ENCODE assay signal across 9 cellular contexts in the genomic region with DNA sequence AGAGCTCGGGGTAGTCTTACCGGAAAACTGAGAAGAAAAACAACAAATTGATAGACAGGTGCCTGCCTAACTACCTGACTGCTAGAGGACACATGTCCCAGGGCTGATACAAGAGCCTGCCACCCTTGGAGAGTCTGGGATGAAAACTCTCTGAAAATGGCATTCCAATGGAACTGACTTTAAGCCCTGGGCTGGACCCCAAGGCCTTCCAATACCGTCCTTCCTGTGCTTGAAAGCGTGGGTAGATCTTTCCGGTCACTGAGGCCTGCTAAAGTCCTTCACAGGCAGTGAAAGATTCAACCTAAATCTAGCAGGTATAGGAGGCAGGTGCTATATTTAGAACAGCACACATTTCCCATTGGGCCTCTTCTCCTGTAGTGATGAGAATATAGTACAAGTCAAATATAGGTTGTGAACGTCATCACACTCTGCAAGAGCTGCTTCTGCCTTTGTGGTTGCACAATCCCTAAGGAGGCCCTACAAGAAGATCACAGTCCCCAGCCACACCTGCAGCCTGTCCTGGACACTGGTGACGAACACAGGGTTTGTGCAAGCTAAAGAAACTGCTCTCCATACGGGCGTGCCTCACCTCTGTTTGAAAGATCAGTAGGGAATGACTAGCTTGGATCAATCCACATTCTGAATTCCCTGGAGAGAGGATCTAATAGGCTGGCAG. TPM values are rescaled to one million over a fixed set of nuclear protein-coding genes. Genes with fewer than 3 reads are reported as not detected.
DNase-seq lines count a peak whose midpoint lies in the region; ATAC-seq and TF ChIP-seq lines count a peak whose summit lies in the region.
"Had no signal": no experiment of that assay in that cellular context is flagged by ENCODE, and none has a peak within 500 bp of the region (broad histone marks: within the 10 kb centered on the region; RNA-seq: fewer than 3 reads in every experiment).

No MANE protein-coding gene starts in this region.

- H3K27me3 Mint-ChIP-seq in CD4-positive, CD25-positive, alpha-beta regulatory T cell, result no peaks in the 10 kb centered on the region

- no peaks in the 10 kb centered on the region for H3K27me3 ChIP-seq in CD4-positive, CD25-positive, alpha-beta regulatory T cell (ENCODE audit: control insufficient read depth, insufficient read depth, low read length)
- no peaks in the 10 kb centered on the region for H3K27me3 ChIP-seq in body of pancreas
- H3K27me3 ChIP-seq in mucosa of stomach (ENCODE audit: control insufficient read depth, insufficient read depth, low read length), result no peaks in the 10 kb centered on the region

- H3K4me3 Mint-ChIP-seq in CD4-positive, CD25-positive, alpha-beta regulatory T cell, result peak overlapping the region; percentile 87 to 91 (median 88)

- 77 to 86% methylated on average over 6 to 9 of the region's 9 CpGs for WGBS in body of pancreas, 2 donors

- peaks cover 20% of the 10 kb centered on the region for H3K4me1 ChIP-seq in CD4-positive, CD25-positive, alpha-beta regulatory T cell (ENCODE audit: control insufficient read depth, insufficient read depth, low read length, poor library complexity, severe bottlenecking)
- H3K4me1 ChIP-seq in body of pancreas (peaks cover 38% of the 10 kb centered on the region), mucosa of stomach (ENCODE audit: control insufficient read depth, insufficient read depth, low read length) (peaks cover 19% of the 10 kb centered on the region)

- H3K36me3 Mint-ChIP-seq in CD4-positive, CD25-positive, alpha-beta regulatory T cell, result no peaks in the 10 kb centered on the region

- no peak for ATAC-seq in CD4-positive, CD25-positive, alpha-beta regulatory T cell (ENCODE audit: low read depth in 2 of 2)
- ATAC-seq in body of pancreas, result no peak

- no peak for DNase-seq in CD4-positive, CD25-positive, alpha-beta regulatory T cell
- DNase-seq in LoVo (ENCODE audit: low spot score) (peak; percentile 27), body of pancreas (peak in 1 of 4 donors; percentile 2), SW480 (ENCODE audit: low spot score) (no peak), NCI-H345 treated with DMSO at 0.1 percent for 48 hours (lab: John Stamatoyannopoulos, UW; ENCODE audit: unreplicated experiment) (no peak), NCI-H1048 (lab: John Stamatoyannopoulos, UW) (no peak), GOT3 (lab: John Stamatoyannopoulos, UW) (no peak)

- peaks cover 16 to 34% (median 29%) of the 10 kb centered on the region in 4 donors for H3K4me1 Mint-ChIP-seq in CD4-positive, CD25-positive, alpha-beta regulatory T cell

- no peak for TF ChIP-seq CTCF in body of pancreas (IDR thresholded peaks at IDR 0.05)

- H3K9me3 Mint-ChIP-seq in CD4-positive, CD25-positive, alpha-beta regulatory T cell, result peaks cover 0 to 4% (median 0%) of the 10 kb centered on the region in 7 donors

- no peaks in the 10 kb centered on the region for H3K36me3 ChIP-seq in CD4-positive, CD25-positive, alpha-beta regulatory T cell (ENCODE audit: control insufficient read depth, insufficient read depth, low read length)
- H3K36me3 ChIP-seq in body of pancreas (replicated peaks in 1 of 2; ENCODE audit: insufficient read depth in 1 of 2, low read depth in 2 of 2), result no peaks in the 10 kb centered on the region
- H3K36me3 ChIP-seq in mucosa of stomach (ENCODE audit: control insufficient read depth, insufficient read depth, low read length), result no peaks in the 10 kb centered on the region

- H3K27ac Mint-ChIP-seq in CD4-positive, CD25-positive, alpha-beta regulatory T cell, result peak overlapping the region; percentile 53 to 92 (median 89)

- H3K9me3 ChIP-seq in CD4-positive, CD25-positive, alpha-beta regulatory T cell (ENCODE audit: control insufficient read depth in 2 of 2, low read length in 2 of 2), result no peaks in the 10 kb centered on the region
- H3K9me3 ChIP-seq in body of pancreas (no peaks in the 10 kb centered on the region), mucosa of stomach (ENCODE audit: control insufficient read depth, low read length) (no peaks in the 10 kb centered on the region)

- peak overlapping the region; percentile 38 for H3K4me3 ChIP-seq in CD4-positive, CD25-positive, alpha-beta regulatory T cell (ENCODE audit: low read depth, low read length)
- H3K4me3 ChIP-seq in body of pancreas (no peak overlapping the region), mucosa of stomach (ENCODE audit: low read length) (peak overlapping the region; percentile 35)

- intact Hi-C loops in body of pancreas (cut with DNase I), result no loop called here

- H3K9ac ChIP-seq in mucosa of stomach (ENCODE audit: low read length), result peak overlapping the region; percentile 19

- TF ChIP-seq POLR2A in body of pancreas (IDR thresholded peaks at IDR 0.05), result no peak

- no peak overlapping the region for H3K27ac ChIP-seq in CD4-positive, CD25-positive, alpha-beta regulatory T cell (ENCODE audit: insufficient read depth, low read length, poor library complexity, severe bottlenecking)
- H3K27ac ChIP-seq in body of pancreas, result peak overlapping the region in 3 of 4 donors; percentile 32 to 81 (median 81)

RNA-seq across cellular contexts. Expression of gene CHML, which starts 0.8 kb away (rescaled TPM):
- total RNA-seq in CD4-positive, CD25-positive, alpha-beta regulatory T cell, result 5.5 TPM
- polyA plus RNA-seq in CD4-positive, CD25-positive, alpha-beta regulatory T cell, result 1 to 10 TPM; 1.2 to 3.8 (median 3.3) TPM
- 1 to 10 TPM; 1.6 to 3.6 TPM for total RNA-seq in body of pancreas

RNA-seq across cellular contexts. Expression of gene OPN3, which starts 0.8 kb away (rescaled TPM):
- total RNA-seq in CD4-positive, CD25-positive, alpha-beta regulatory T cell, result 3.3 TPM
- 10 to 100 TPM; 11.2 to 20.4 (median 17.1) TPM for polyA plus RNA-seq in CD4-positive, CD25-positive, alpha-beta regulatory T cell
- 1 to 10 TPM; 2.3 to 7.0 TPM for total RNA-seq in body of pancreas

RNA-seq across cellular contexts. Expression of gene WDR64, which starts 11.1 kb away (rescaled TPM):
- total RNA-seq in CD4-positive, CD25-positive, alpha-beta regulatory T cell, result not detected
- polyA plus RNA-seq in CD4-positive, CD25-positive, alpha-beta regulatory T cell, result under 1 TPM in 3 of 4 donors, not detected in 1; 0.08 to 1.00 (median 0.35) TPM
- not detected for total RNA-seq in body of pancreas
- total RNA-seq: fibroblast of villous mesenchyme had no signal

Comparison
In these comparisons a context has a peak if more than half of its experiments do, and no peak if none do; other contexts are left out.
1. H3K4me3 ChIP-seq: peak in CD4-positive, CD25-positive, alpha-beta regulatory T cell (single experiment) and mucosa of stomach (single experiment); none in body of pancreas (0 of 2).